3 cellular contexts compared by ENCODE assay signal in the genomic region with DNA sequence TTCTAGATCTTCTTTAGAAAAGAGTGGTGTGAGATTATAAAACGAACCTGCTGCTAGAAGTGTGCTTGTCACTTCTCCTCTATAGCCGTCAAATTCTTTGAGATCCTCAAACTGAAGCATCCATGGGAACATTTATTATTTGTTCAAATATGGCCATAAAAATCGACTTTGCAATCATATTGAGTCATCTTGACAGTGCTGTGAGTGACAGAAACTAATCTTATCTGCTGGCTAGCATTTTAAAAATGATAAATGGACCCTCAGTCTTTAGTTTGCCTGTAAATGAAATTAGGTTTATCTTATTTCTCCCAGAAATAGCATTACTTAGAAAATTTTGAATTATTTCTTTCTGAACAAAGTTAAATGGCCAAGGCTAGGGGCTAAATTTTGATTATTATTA.
A peak's percentile ranks its signal among the peaks of the same experiment; 100 is the strongest.
TF ChIP-seq lines count a peak whose summit lies in the region.

No MANE protein-coding gene starts in this region.

TF ChIP-seq in HEK293, 187 proteins besides CTCF, POLR2A, EP300 and RAD21 (continued from another document):
- TF ChIP-seq, protein P1, sequence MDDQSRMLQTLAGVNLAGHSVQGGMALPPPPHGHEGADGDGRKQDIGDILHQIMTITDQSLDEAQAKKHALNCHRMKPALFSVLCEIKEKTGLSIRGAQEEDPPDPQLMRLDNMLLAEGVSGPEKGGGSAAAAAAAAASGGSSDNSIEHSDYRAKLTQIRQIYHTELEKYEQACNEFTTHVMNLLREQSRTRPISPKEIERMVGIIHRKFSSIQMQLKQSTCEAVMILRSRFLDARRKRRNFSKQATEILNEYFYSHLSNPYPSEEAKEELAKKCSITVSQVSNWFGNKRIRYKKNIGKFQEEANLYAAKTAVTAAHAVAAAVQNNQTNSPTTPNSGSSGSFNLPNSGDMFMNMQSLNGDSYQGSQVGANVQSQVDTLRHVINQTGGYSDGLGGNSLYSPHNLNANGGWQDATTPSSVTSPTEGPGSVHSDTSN (CRISPR knock-in tag; IDR thresholded peaks at IDR 0.05): no peak
- TF ChIP-seq ZNF354C (tag by site-specific recombination; IDR thresholded peaks at IDR 0.05; ENCODE audit: borderline replicate concordance, low read depth): no peak
- TF ChIP-seq ZBTB6 (tag by site-specific recombination; IDR thresholded peaks at IDR 0.05): no peak
- TF ChIP-seq, protein P2, sequence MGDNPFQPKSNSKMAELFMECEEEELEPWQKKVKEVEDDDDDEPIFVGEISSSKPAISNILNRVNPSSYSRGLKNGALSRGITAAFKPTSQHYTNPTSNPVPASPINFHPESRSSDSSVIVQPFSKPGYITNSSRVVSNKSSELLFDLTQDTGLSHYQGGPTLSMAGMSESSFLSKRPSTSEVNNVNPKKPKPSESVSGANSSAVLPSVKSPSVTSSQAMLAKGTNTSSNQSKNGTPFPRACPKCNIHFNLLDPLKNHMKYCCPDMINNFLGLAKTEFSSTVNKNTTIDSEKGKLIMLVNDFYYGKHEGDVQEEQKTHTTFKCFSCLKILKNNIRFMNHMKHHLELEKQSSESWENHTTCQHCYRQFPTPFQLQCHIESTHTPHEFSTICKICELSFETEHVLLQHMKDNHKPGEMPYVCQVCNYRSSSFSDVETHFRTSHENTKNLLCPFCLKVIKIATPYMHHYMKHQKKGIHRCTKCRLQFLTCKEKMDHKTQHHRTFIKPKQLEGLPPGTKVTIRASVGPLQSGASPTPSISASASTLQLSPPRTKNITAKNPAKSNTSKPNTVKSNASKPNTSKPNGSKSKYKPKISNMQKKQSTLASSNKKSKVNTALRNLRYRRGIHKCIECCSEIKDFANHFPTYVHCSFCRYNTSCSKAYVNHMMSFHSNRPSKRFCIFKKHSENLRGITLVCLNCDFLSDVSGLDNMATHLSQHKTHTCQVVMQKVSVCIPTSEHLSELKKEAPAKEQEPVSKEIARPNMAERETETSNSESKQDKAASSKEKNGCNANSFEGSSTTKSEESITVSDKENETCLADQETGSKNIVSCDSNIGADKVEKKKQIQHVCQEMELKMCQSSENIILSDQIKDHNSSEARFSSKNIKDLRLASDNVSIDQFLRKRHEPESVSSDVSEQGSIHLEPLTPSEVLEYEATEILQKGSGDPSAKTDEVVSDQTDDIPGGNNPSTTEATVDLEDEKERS (tag by site-specific recombination; IDR thresholded peaks at IDR 0.05): no peak
- TF ChIP-seq ZNF600 (tag by site-specific recombination; IDR thresholded peaks at IDR 0.05): no peak
- no peak for TF ChIP-seq YY1 (tag by site-specific recombination; IDR thresholded peaks at IDR 0.05)
- no peak for TF ChIP-seq ZBTB8A (tag by site-specific recombination; IDR thresholded peaks at IDR 0.05)
- no peak for TF ChIP-seq ZNF248 (tag by site-specific recombination; IDR thresholded peaks at IDR 0.05)
- peak; percentile 58 for TF ChIP-seq PRDM6 (tag by site-specific recombination; IDR thresholded peaks at IDR 0.05)
- TF ChIP-seq ZNF266 (tag by site-specific recombination; IDR thresholded peaks at IDR 0.05; ENCODE audit: low read depth): no peak

TF ChIP-seq in SK-N-SH, 30 proteins besides CTCF, POLR2A, EP300 and RAD21 (continued from another document):
- TF ChIP-seq REST (IDR thresholded peaks at IDR 0.05; ENCODE audit: low read depth, low read length) (no peak), CHD2 (IDR thresholded peaks at IDR 0.05; ENCODE audit: low read length, partially characterized antibody) (peak; percentile 35), TCF12 (IDR thresholded peaks at IDR 0.05) (peak; percentile 21; the same call in 1 of the 2 replicates)
- TF ChIP-seq, protein P1 (IDR thresholded peaks at IDR 0.05): peak; percentile 32; the same call in 1 of the 2 replicates
TF ChIP-seq in SK-N-SH: peak in this region for 7.

TF ChIP-seq in neural cell, 6 proteins besides CTCF, POLR2A, EP300 and RAD21 (continued from another document):
- TF ChIP-seq REST (IDR thresholded peaks at IDR 0.05; ENCODE audit: borderline replicate concordance): no peak
